In the genomic region with DNA sequence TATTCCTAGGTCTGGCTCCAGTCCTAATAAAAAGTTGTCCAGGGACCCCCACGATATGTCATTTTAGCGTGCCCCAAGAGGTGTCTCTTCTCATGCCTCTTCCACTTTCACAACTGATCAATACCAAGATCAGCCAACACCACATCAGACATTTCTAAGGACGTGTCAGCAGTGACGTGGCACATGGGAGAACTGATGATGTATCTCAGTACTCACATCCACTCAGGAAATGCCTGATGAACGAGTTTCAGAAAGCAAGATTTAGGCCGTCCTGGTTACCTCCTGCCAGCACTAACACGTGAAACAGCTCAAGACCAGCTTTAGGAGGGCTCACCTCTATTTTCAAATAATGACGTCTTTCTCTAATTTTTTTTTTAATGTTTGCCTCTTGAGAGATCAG, we compare ENCODE assay signal across 9 cellular contexts.
DNase-seq lines count a peak whose midpoint lies in the region; ATAC-seq lines count a peak whose summit lies in the region.
"Had no signal": no experiment of that assay in that cellular context is flagged by ENCODE, and none has a peak within 500 bp of the region (broad histone marks: within the 10 kb centered on the region; RNA-seq: fewer than 3 reads in every experiment).

No MANE protein-coding gene starts in this region.

- in situ Hi-C loops in ACHN (cut with HindIII; ENCODE audit: low pct_ligation_motif_present, low pct_unique_long_range_greater_than_20kb, low sequenced_read_pairs): no loop called here

- DNase-seq in activated CD4-positive, alpha-beta T cell treated with anti-CD3 and anti-CD28 coated beads, Interleukin-2, amount 50 U/mL, for 4 hours: peak; percentile 54 to 59
- DNase-seq in effector CD4-positive, alpha-beta T cell: peak; percentile 37
- DNase-seq in stimulated activated CD4-positive, alpha-beta T cell treated with anti-CD3 and anti-CD28 coated beads, Interleukin-4, amount 100 ng/mL, for 48 hours (ENCODE audit: low read depth in 2 of 2): peak; percentile 49 to 70
- DNase-seq in ACHN: no peak
- no peak for DNase-seq in globus pallidus (ENCODE audit: low spot score)
- DNase-seq in NK-92 (lab: John Stamatoyannopoulos, UW; ENCODE audit: unreplicated experiment): no peak
- DNase-seq: KG1 had no signal

- ATAC-seq in GM21723 (IDR thresholded peaks at IDR 0.05; ENCODE audit: unreplicated experiment) (peak; percentile 42), HG02759 (IDR thresholded peaks at IDR 0.05; ENCODE audit: unreplicated experiment) (no peak)

Comparison
In these comparisons a context has a peak if more than half of its experiments do, and no peak if none do; other contexts are left out.
1. DNase-seq: peak in activated CD4-positive, alpha-beta T cell treated with anti-CD3 and anti-CD28 coated beads, Interleukin-2, amount 50 U/mL, for 4 hours (2 of 2), effector CD4-positive, alpha-beta T cell (single experiment) and stimulated activated CD4-positive, alpha-beta T cell treated with anti-CD3 and anti-CD28 coated beads, Interleukin-4, amount 100 ng/mL, for 48 hours (2 of 2); none in ACHN (single experiment), globus pallidus (single experiment) and NK-92 (single experiment).